8 cellular contexts compared by ENCODE assay signal in genomic region chr6:109454483-109455160, GRCh38. TPM values are rescaled to one million over a fixed set of nuclear protein-coding genes. Genes with fewer than 3 reads are reported as not detected.
DNase-seq lines count a peak whose midpoint lies in the region; ATAC-seq, FAIRE-seq and TF ChIP-seq lines count a peak whose summit lies in the region.

No MANE protein-coding gene starts in this region.

- SMC1A ChIA-PET in GM12878 (lab: Charles Lee; ENCODE audit: uncharacterized antibody, unreplicated experiment) = interaction anchor here (1.1 to 10.1 kb wide), 6 partner anchors 12 to 72 kb away, joined by 3 to 148 read pairs (median 6); partner anchors contain the start of genes CD164, PPIL6, SMPD2 and ZBTB24

- H3K27ac ChIP-seq in GM12878 (ENCODE audit: control insufficient read depth, insufficient read depth) = peak overlapping the region; percentile 98

- no peaks in the 10 kb centered on the region for H3K9me3 ChIP-seq in GM12878 (replicated peaks; ENCODE audit: control insufficient read depth, insufficient read depth, low read length)

- H2AFZ ChIP-seq in GM12878 (ENCODE audit: control insufficient read depth, low read depth, low read length) = peak overlapping the region; percentile 37

- CTCF ChIA-PET in GM12878 (lab: Yijun Ruan, JAX) = interaction anchor here (0.7 to 3.9 kb wide), 9 partner anchors 12 to 370 kb away, joined by 3 to 30 read pairs (median 7); partner anchors contain the start of gene CD164

- H3K4me2 ChIP-seq in GM12878 (ENCODE audit: control insufficient read depth, insufficient read depth) = peak overlapping the region; percentile 98

- H3K79me2 ChIP-seq in GM12878 (ENCODE audit: control insufficient read depth, insufficient read depth, low read length) = peaks cover 48% of the 10 kb centered on the region

- no peaks in the 10 kb centered on the region for H3K27me3 ChIP-seq in GM12878 (replicated peaks in 1 of 2; ENCODE audit: control insufficient read depth in 2 of 2, insufficient read depth in 2 of 2, low read length in 1 of 2)
- H3K27me3 ChIP-seq in kidney epithelial cell (ENCODE audit: control insufficient read depth, insufficient read depth, low read length) = no peaks in the 10 kb centered on the region

- ATAC-seq in GM19351 (IDR thresholded peaks at IDR 0.05; ENCODE audit: unreplicated experiment) (peak; percentile 38), HG03521 (IDR thresholded peaks at IDR 0.05; ENCODE audit: unreplicated experiment) (peak; percentile 17), GM12878 (peak; percentile 50)

- under 1% methylated on average over 30 of the region's 30 CpGs for WGBS in GM12878 (ENCODE audit: insufficient coverage, insufficient replicate concordance, low lambda C conversion rate, missing lambda C conversion rate)

- POLR2A ChIA-PET in GM12878 (lab: Charles Lee) = interaction anchor here (0.5 to 13.1 kb wide), 4 partner anchors 12 to 61 kb away, joined by 5 to 132 read pairs (median 40); partner anchors contain the start of genes PPIL6, SMPD2 and ZBTB24

- TF ChIP-seq RAD21 in GM12878 (IDR thresholded peaks at IDR 0.05; ENCODE audit: insufficient read depth, low read depth, low read length) = no peak

- peaks cover 55% of the 10 kb centered on the region for H3K4me1 ChIP-seq in GM12878 (ENCODE audit: control insufficient read depth, insufficient read depth, low read length)

- RAD21 ChIA-PET in GM12878 (lab: Charles Lee; ENCODE audit: unreplicated experiment) = interaction anchor here (0.6 to 10.1 kb wide), 8 partner anchors 9 to 77 kb away, joined by 3 to 97 read pairs (median 4); partner anchors contain the start of genes CD164, PPIL6, SMPD2 and ZBTB24

- H3K4me3 ChIP-seq in GM12878 = peak overlapping the region; percentile 89
- peak overlapping the region; percentile 76 for H3K4me3 ChIP-seq in kidney epithelial cell (ENCODE audit: low read depth, low read length)

- peaks cover 3 to 10% of the 10 kb centered on the region in 2 experiments; a peak in 3 of 4 replicates for H3K36me3 ChIP-seq in GM12878 (ENCODE audit: control insufficient read depth in 2 of 2, insufficient read depth in 2 of 2, low read length in 1 of 2)
- H3K36me3 ChIP-seq in kidney epithelial cell (ENCODE audit: control insufficient read depth, insufficient read depth, low read length) = peaks cover 3% of the 10 kb centered on the region

- 0 out of 6 replicates have a peak, but pooled peaks of 1 of the 3 experiments have one; percentile 9 for TF ChIP-seq CTCF in GM12878 (IDR thresholded peaks at IDR 0.05 in 2 of 3, conservative IDR thresholded peaks at IDR 0.05 in 1 of 3; ENCODE audit: control insufficient read depth in 2 of 3, extremely low read depth in 1 of 3, insufficient read depth in 1 of 3, low read depth in 3 of 3, low read length in 3 of 3)
- no peak for TF ChIP-seq CTCF in kidney epithelial cell (IDR thresholded peaks at IDR 0.05; ENCODE audit: insufficient read depth, low read length, poor library complexity, severe bottlenecking)

- H4K20me1 ChIP-seq in GM12878 (ENCODE audit: control insufficient read depth, insufficient read depth) = no peaks in the 10 kb centered on the region

- intact Hi-C loops in GM12878 (cut with micrococcal nuclease; ENCODE audit: unreplicated experiment) = loop anchor here (1.0 to 5.0 kb wide), 3 partner anchors 29 to 357 kb away; partner anchors contain the start of genes CD164, CEP57L1 and ZBTB24

- peak; percentile 85 for TF ChIP-seq POLR2A in GM12878 (IDR thresholded peaks at IDR 0.05; ENCODE audit: low read depth, low read length)

- peak; percentile 65 for FAIRE-seq in GM12878 (lab: Jason Lieb, UNC)

- TF ChIP-seq EP300 in GM12878 (IDR thresholded peaks at IDR 0.05; ENCODE audit: borderline replicate concordance in 1 of 2, control insufficient read depth in 1 of 2, low read depth in 2 of 2, low read length in 2 of 2) = peak; percentile 57 to 65; a peak in 2 of 4 replicates

- DNase-seq in AG20443 (ENCODE audit: low spot score) (peak; percentile 41), T-helper 9 cell (peak; percentile 67), GM12878 (ENCODE audit: low read depth, low spot score) (peak; percentile 48), kidney epithelial cell (ENCODE audit: low read depth) (no peak), NCI-H2107 (lab: John Stamatoyannopoulos, UW) (no peak)
- DNase-seq in stimulated activated CD4-positive, alpha-beta T cell treated with anti-CD3 and anti-CD28 coated beads, Interleukin-4, amount 100 ng/mL, for 4 hours = peak; percentile 45 to 58

- in situ Hi-C loops in GM12878 (cut with MboI) = no loop called here

- peak overlapping the region; percentile 91 for H3K9ac ChIP-seq in GM12878 (ENCODE audit: control insufficient read depth, insufficient read depth, low read length)

- no TSS peak for BruUV-seq in GM12878 (replicated peaks; lab: Mats Ljungman, UMichigan)

RNA-seq across cellular contexts. Expression of gene MICAL1, which starts 0.9 kb away (rescaled TPM):
- total RNA-seq in GM12878 (2013; cell fraction: nucleolus; rRNA removed) = 203 and 235 TPM in 2 replicates
- total RNA-seq in GM12878 (2014; rRNA removed) (46.9 and 48.6 TPM in 2 replicates), GM12878 (2014; rRNA removed; fragmentation: Illumina TruSeq; extraction: Trizol) (25.6 and 27.0 TPM in 2 replicates), GM12878 (2021) (59.8 and 62.8 TPM in 2 replicates), kidney epithelial cell (52.3 and 53.6 TPM in 2 replicates)
- polyA plus RNA-seq in GM12878 (2011; ENCODE audit: low read depth) = 24.9 TPM
- polyA plus RNA-seq in GM12878 (2011; rRNA removed) (42.3 and 61.9 TPM in 2 replicates), GM12878 (2014; fragmentation: Illumina TruSeq; extraction: Trizol) (27.6 and 38.0 TPM in 2 replicates), GM12878 (2014; fragmentation: Nextera tagmentation; extraction: Ambion mirVana) (1 to 10 TPM in 1 of 2 experiments, under 1 TPM in 1; 0.32 to 1.3 TPM), GM12878 (2014; rRNA removed) (71.6 and 75.5 TPM in 2 replicates), GM12878 (2016; fragmentation: Nextera tagmentation; extraction: Ambion mirVana) (10 to 100 TPM; 44.2 to 46.4 TPM)
- polyA plus RNA-seq in GM12878 (2011; cell fraction: cytosol; rRNA removed) = 48.3 and 66.9 TPM in 2 replicates
- 740 and 754 TPM in 2 replicates for polyA plus RNA-seq in GM12878 (2011; cell fraction: nucleus; rRNA removed)
- polyA plus RNA-seq in GM12878 (2012) = 50.6 and 61.2 TPM in 2 replicates
- polyA minus RNA-seq in GM12878 (2011; rRNA and poly(A)+ RNA removed) = 32.8 and 51.6 TPM in 2 replicates
- polyA minus RNA-seq in GM12878 (2011; cell fraction: cytosol; rRNA and poly(A)+ RNA removed) = 22.6 and 22.9 TPM in 2 replicates
- 82.2 and 98.7 TPM in 2 replicates for polyA minus RNA-seq in GM12878 (2011; cell fraction: nucleus; rRNA and poly(A)+ RNA removed)

RNA-seq across cellular contexts. Expression of gene SMPD2, which starts 14.1 kb away (rescaled TPM):
- total RNA-seq in GM12878 (2013; cell fraction: nucleolus; rRNA removed) = 31.5 and 32.2 TPM in 2 replicates
- total RNA-seq in GM12878 (2014; rRNA removed) = 13.8 and 15.4 TPM in 2 replicates
- total RNA-seq in GM12878 (2014; rRNA removed; fragmentation: Illumina TruSeq; extraction: Trizol) = 8.1 and 9.7 TPM in 2 replicates
- total RNA-seq in GM12878 (2021) = 12.3 and 13.0 TPM in 2 replicates
- polyA plus RNA-seq in GM12878 (2011; ENCODE audit: low read depth) = 3.3 TPM
- polyA plus RNA-seq in GM12878 (2011; rRNA removed) = 6.4 and 9.0 TPM in 2 replicates
- polyA plus RNA-seq in GM12878 (2011; cell fraction: cytosol; rRNA removed) = 8.1 and 11.7 TPM in 2 replicates
- 26.4 and 36.8 TPM in 2 replicates for polyA plus RNA-seq in GM12878 (2011; cell fraction: nucleus; rRNA removed)
- 5.8 and 8.2 TPM in 2 replicates for polyA plus RNA-seq in GM12878 (2012)
- polyA plus RNA-seq in GM12878 (2014; fragmentation: Illumina TruSeq; extraction: Trizol) = 10.4 and 13.4 TPM in 2 replicates
- under 1 TPM; 0.06 to 0.73 TPM for polyA plus RNA-seq in GM12878 (2014; fragmentation: Nextera tagmentation; extraction: Ambion mirVana)
- polyA plus RNA-seq in GM12878 (2014; rRNA removed) = 13.2 and 15.3 TPM in 2 replicates
- polyA plus RNA-seq in GM12878 (2016; fragmentation: Nextera tagmentation; extraction: Ambion mirVana) = 1 to 10 TPM; 9.6 to 9.8 TPM
- polyA minus RNA-seq in GM12878 (2011; rRNA and poly(A)+ RNA removed) = 27.6 TPM in 2 replicates
- 5.4 and 5.5 TPM in 2 replicates for polyA minus RNA-seq in GM12878 (2011; cell fraction: cytosol; rRNA and poly(A)+ RNA removed)
- 41.6 and 46.8 TPM in 2 replicates for polyA minus RNA-seq in GM12878 (2011; cell fraction: nucleus; rRNA and poly(A)+ RNA removed)
- total RNA-seq in kidney epithelial cell = 12.0 and 17.0 TPM in 2 replicates

RNA-seq across cellular contexts. Expression of gene PPIL6, which starts 14.2 kb away (rescaled TPM):
- total RNA-seq in GM12878 (2013; cell fraction: nucleolus; rRNA removed) = 0.15 and 0.91 TPM in 2 replicates
- total RNA-seq in GM12878 (2014; rRNA removed) (0.11 TPM in 1 of 2 replicates, not detected in the other), GM12878 (2014; rRNA removed; fragmentation: Illumina TruSeq; extraction: Trizol) (not detected in 2 replicates), GM12878 (2021) (0.37 TPM in 1 of 2 replicates, not detected in the other), kidney epithelial cell (1.6 and 4.7 TPM in 2 replicates)
- polyA plus RNA-seq in GM12878 (2011; ENCODE audit: low read depth) = not detected
- polyA plus RNA-seq in GM12878 (2011; rRNA removed) (not detected in 2 replicates), GM12878 (2014; fragmentation: Illumina TruSeq; extraction: Trizol) (0.01 TPM in 1 of 2 replicates, not detected in the other), GM12878 (2014; fragmentation: Nextera tagmentation; extraction: Ambion mirVana) (not detected), GM12878 (2014; rRNA removed) (0.12 TPM in 1 of 2 replicates, not detected in the other), GM12878 (2016; fragmentation: Nextera tagmentation; extraction: Ambion mirVana) (under 1 TPM; 0.17 to 0.26 TPM)
- polyA plus RNA-seq in GM12878 (2011; cell fraction: cytosol; rRNA removed) = not detected in 2 replicates
- not detected in 2 replicates for polyA plus RNA-seq in GM12878 (2011; cell fraction: nucleus; rRNA removed)
- polyA plus RNA-seq in GM12878 (2012) = 0.09 and 0.13 TPM in 2 replicates
- polyA minus RNA-seq in GM12878 (2011; rRNA and poly(A)+ RNA removed) = not detected in 2 replicates
- not detected in 2 replicates for polyA minus RNA-seq in GM12878 (2011; cell fraction: cytosol; rRNA and poly(A)+ RNA removed)
- 0.12 TPM in 1 of 2 replicates, not detected in the other for polyA minus RNA-seq in GM12878 (2011; cell fraction: nucleus; rRNA and poly(A)+ RNA removed)

RNA-seq across cellular contexts. Expression of gene ZBTB24, which starts 28.4 kb away (rescaled TPM):
- total RNA-seq in GM12878 (2013; cell fraction: nucleolus; rRNA removed) = 23.8 and 24.7 TPM in 2 replicates
- total RNA-seq in GM12878 (2014; rRNA removed) (14.7 and 17.9 TPM in 2 replicates), GM12878 (2014; rRNA removed; fragmentation: Illumina TruSeq; extraction: Trizol) (17.7 and 17.8 TPM in 2 replicates), GM12878 (2021) (11.9 and 12.4 TPM in 2 replicates), kidney epithelial cell (7.7 and 10.9 TPM in 2 replicates)
- 4.5 TPM for polyA plus RNA-seq in GM12878 (2011; ENCODE audit: low read depth)
- polyA plus RNA-seq in GM12878 (2011; rRNA removed) (7.3 and 7.8 TPM in 2 replicates), GM12878 (2014; fragmentation: Illumina TruSeq; extraction: Trizol) (12.1 and 13.3 TPM in 2 replicates), GM12878 (2014; fragmentation: Nextera tagmentation; extraction: Ambion mirVana) (1 to 10 TPM; 2.9 to 3.0 TPM), GM12878 (2014; rRNA removed) (7.4 and 7.6 TPM in 2 replicates), GM12878 (2016; fragmentation: Nextera tagmentation; extraction: Ambion mirVana) (1 to 10 TPM; 8.1 to 9.0 TPM)
- polyA plus RNA-seq in GM12878 (2011; cell fraction: cytosol; rRNA removed) = 4.8 and 5.3 TPM in 2 replicates
- polyA plus RNA-seq in GM12878 (2011; cell fraction: nucleus; rRNA removed) = 6.2 and 6.4 TPM in 2 replicates
- polyA plus RNA-seq in GM12878 (2012) = 5.6 and 6.4 TPM in 2 replicates
- 8.6 and 9.3 TPM in 2 replicates for polyA minus RNA-seq in GM12878 (2011; rRNA and poly(A)+ RNA removed)
- 4.5 and 4.8 TPM in 2 replicates for polyA minus RNA-seq in GM12878 (2011; cell fraction: cytosol; rRNA and poly(A)+ RNA removed)
- polyA minus RNA-seq in GM12878 (2011; cell fraction: nucleus; rRNA and poly(A)+ RNA removed) = 4.8 and 7.1 TPM in 2 replicates

Comparison
In these comparisons a context has a peak if more than half of its experiments do, and no peak if none do; other contexts are left out.
1. DNase-seq: peak in AG20443 (single experiment), T-helper 9 cell (single experiment), GM12878 (single experiment) and stimulated activated CD4-positive, alpha-beta T cell treated with anti-CD3 and anti-CD28 coated beads, Interleukin-4, amount 100 ng/mL, for 4 hours (2 of 2); none in kidney epithelial cell (single experiment) and NCI-H2107 (single experiment).
2. Peak in every context shown above with its lines, with median percentiles within 50 percentile points of each other: ATAC-seq.